23 cellular contexts compared by ENCODE assay signal in the genomic region with DNA sequence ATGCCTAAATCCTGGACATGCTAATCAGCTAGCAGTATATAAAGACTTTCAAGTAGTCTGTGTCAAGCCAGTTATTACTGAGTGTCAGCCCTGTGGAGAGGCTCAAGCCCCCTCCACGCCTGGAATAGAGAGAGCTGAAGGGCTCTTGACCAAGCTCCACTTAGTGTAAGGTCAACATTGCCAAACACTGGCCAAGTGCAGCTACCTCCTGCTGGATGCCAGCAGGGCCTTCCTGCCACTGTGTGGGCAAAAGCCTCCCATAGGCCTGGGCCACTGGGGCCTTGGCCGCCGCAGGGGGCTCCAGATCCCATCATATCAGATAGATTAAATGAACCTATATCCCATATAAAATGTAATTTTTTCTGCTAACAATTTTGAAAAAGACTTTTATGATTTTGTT.
DNase-seq lines count a peak whose midpoint lies in the region; TF ChIP-seq lines count a peak whose summit lies in the region.
"Had no signal": no experiment of that assay in that cellular context is flagged by ENCODE, and none has a peak within 500 bp of the region (broad histone marks: within the 10 kb centered on the region; RNA-seq: fewer than 3 reads in every experiment).

No MANE protein-coding gene starts in this region.

- H3K36me3 Mint-ChIP-seq in activated T-helper 2 cell treated with anti-CD3 and anti-CD28 coated beads, Interferon-gamma antibody, Interleukin-2, Interleukin-4, amounts not matched to agents 10 μg/mL and 5 μg/mL and 100 μg/mL, durations not matched to agents 14 hours and 24 hours and 36 hours (ENCODE audit: low read depth), result peaks cover 20% of the 10 kb centered on the region

- H3K9ac ChIP-seq in smooth muscle cell (ENCODE audit: low read depth), result no peak overlapping the region

- H3K4me1 ChIP-seq in smooth muscle cell (ENCODE audit: low read depth) (peaks cover 13% of the 10 kb centered on the region), ovary (ENCODE audit: insufficient read depth) (peaks cover 2% of the 10 kb centered on the region)
- H3K4me1 ChIP-seq: Peyer's patch had no signal

- H3K27ac Mint-ChIP-seq in activated T-helper 2 cell treated with anti-CD3 and anti-CD28 coated beads, Interferon-gamma antibody, Interleukin-2, Interleukin-4, amounts not matched to agents 10 μg/mL and 5 μg/mL and 100 μg/mL, durations not matched to agents 14 hours and 24 hours and 36 hours, result no peak overlapping the region
- H3K27ac Mint-ChIP-seq: activated naive CD4-positive, alpha-beta T cell treated with anti-CD3 and anti-CD28 coated beads, Interleukin-2, amount 50 U/mL, for 72 hours; activated T-helper 1 cell treated with anti-CD3 and anti-CD28 coated beads, Interleukin-12 subunit alpha, Interleukin-12 subunit beta, Interleukin-2, Interleukin-4 antibody, amounts not matched to agents 30 ng/mL and 10 ng/mL and 1 ng/mL, durations not matched to agents 14 hours and 24 hours and 36 hours had no signal

- H3K4me1 Mint-ChIP-seq in activated T-helper 2 cell treated with anti-CD3 and anti-CD28 coated beads, Interferon-gamma antibody, Interleukin-2, Interleukin-4, amounts not matched to agents 10 μg/mL and 5 μg/mL and 100 μg/mL, durations not matched to agents 14 hours and 24 hours and 36 hours (ENCODE audit: low read depth), result peaks cover 38% of the 10 kb centered on the region

- H3K9me3 Mint-ChIP-seq in activated T-helper 2 cell treated with anti-CD3 and anti-CD28 coated beads, Interferon-gamma antibody, Interleukin-2, Interleukin-4, amounts not matched to agents 10 μg/mL and 5 μg/mL and 100 μg/mL, durations not matched to agents 14 hours and 24 hours and 36 hours, result no peaks in the 10 kb centered on the region
- H3K9me3 Mint-ChIP-seq: activated naive CD4-positive, alpha-beta T cell treated with anti-CD3 and anti-CD28 coated beads, Interleukin-2, amount 50 U/mL, for 72 hours; activated T-helper 1 cell treated with anti-CD3 and anti-CD28 coated beads, Interleukin-12 subunit alpha, Interleukin-12 subunit beta, Interleukin-2, Interleukin-4 antibody, amounts not matched to agents 30 ng/mL and 10 ng/mL and 1 ng/mL, durations not matched to agents 14 hours and 24 hours and 36 hours; nephron had no signal

- no peaks in the 10 kb centered on the region for H3F3A ChIP-seq in smooth muscle cell (ENCODE audit: low read depth)

- peak; percentile 2 to 77 (median 6) for DNase-seq in NCI-H1417 (lab: John Stamatoyannopoulos, UW)
- no peak for DNase-seq in NCI-H1417 treated with DMSO at 0.1 percent for 48 hours (lab: John Stamatoyannopoulos, UW)
- peak; percentile 66 for DNase-seq in NCI-H345 (lab: John Stamatoyannopoulos, UW)
- DNase-seq in cardiac septum (ENCODE audit: low spot score), result peak; percentile 78
- DNase-seq in smooth muscle cell (lab: John Stamatoyannopoulos, UW; ENCODE audit: unreplicated experiment), result no peak
- no peak for DNase-seq in activated T-helper 2 cell treated with anti-CD3 and anti-CD28 coated beads, Interferon-gamma antibody, Interleukin-2, Interleukin-4, amounts not matched to agents 10 μg/mL and 5 μg/mL and 100 μg/mL, durations not matched to agents 14 hours and 24 hours and 36 hours (ENCODE audit: low spot score)
- DNase-seq in nucleus accumbens (lab: John Stamatoyannopoulos, UW), result no peak
- no peak for DNase-seq in ovary
- DNase-seq: activated CD4-positive, alpha-beta T cell treated with anti-CD3 and anti-CD28 coated beads, Interleukin-2, amount 10 ng/mL, durations not matched to agents 24 days and 14 days; aorta; central memory CD4-positive, alpha-beta T cell; dermis blood vessel endothelial cell; glutamatergic neuron; Kasumi-1; NCI-H1048; NCI-H2171 treated with DMSO at 0.1 percent for 48 hours; Peyer's patch; stimulated activated CD4-positive, alpha-beta T cell treated with anti-CD3 and anti-CD28 coated beads, Interleukin-1b, Interleukin-23, amount 100 ng/mL, for 48 hours; stimulated activated naive CD4-positive, alpha-beta T cell had no signal

- H3K79me2 ChIP-seq in smooth muscle cell (ENCODE audit: low read depth), result no peaks in the 10 kb centered on the region

- no peaks in the 10 kb centered on the region for H3K9me3 ChIP-seq in smooth muscle cell (replicated peaks; ENCODE audit: low read depth)
- H3K9me3 ChIP-seq in ovary, result no peaks in the 10 kb centered on the region
- H3K9me3 ChIP-seq: Peyer's patch, tibial nerve had no signal

- no peaks in the 10 kb centered on the region for H3K27me3 Mint-ChIP-seq in activated T-helper 2 cell treated with anti-CD3 and anti-CD28 coated beads, Interferon-gamma antibody, Interleukin-2, Interleukin-4, amounts not matched to agents 10 μg/mL and 5 μg/mL and 100 μg/mL, durations not matched to agents 14 hours and 24 hours and 36 hours (ENCODE audit: low read depth)

- H3K4me2 ChIP-seq in smooth muscle cell, result no peak overlapping the region

- TF ChIP-seq CTCF in smooth muscle cell (IDR thresholded peaks at IDR 0.05; ENCODE audit: borderline replicate concordance, insufficient read depth, poor library complexity, severe bottlenecking) (no peak), ovary (IDR thresholded peaks at IDR 0.05) (no peak)

- no peaks in the 10 kb centered on the region for H3K36me3 ChIP-seq in smooth muscle cell (ENCODE audit: low read depth)
- no peaks in the 10 kb centered on the region for H3K36me3 ChIP-seq in ovary
- H3K36me3 ChIP-seq: Peyer's patch had no signal

- peak overlapping the region; percentile 29 for H3K27ac ChIP-seq in smooth muscle cell (ENCODE audit: low read depth)
- no peak overlapping the region for H3K27ac ChIP-seq in ovary
- H3K27ac ChIP-seq: Peyer's patch, tibial nerve had no signal

- 86% methylated on average over 3 of the region's 3 CpGs for WGBS in smooth muscle cell (ENCODE audit: low lambda C conversion rate)
- 93 to 98% (median 93%) methylated on average over 3 of the region's 3 CpGs for WGBS in ovary, 3 donors

- no peak for TF ChIP-seq POLR2A in ovary (IDR thresholded peaks at IDR 0.05)

- H3K4me3 ChIP-seq in smooth muscle cell (no peak overlapping the region), ovary (no peak overlapping the region)
- H3K4me3 ChIP-seq: Peyer's patch, tibial nerve had no signal

- no peaks in the 10 kb centered on the region for H4K20me1 ChIP-seq in smooth muscle cell (ENCODE audit: low read depth)

- no peak overlapping the region for H2AFZ ChIP-seq in smooth muscle cell (ENCODE audit: low read depth)

- intact Hi-C loops in cardiac septum (cut with DNase I), result no loop called here
- intact Hi-C loops in activated T-helper 2 cell treated with anti-CD3 and anti-CD28 coated beads, Interferon-gamma antibody, Interleukin-2, Interleukin-4, amounts not matched to agents 10 μg/mL and 5 μg/mL and 100 μg/mL, durations not matched to agents 14 hours and 24 hours and 36 hours (cut with micrococcal nuclease), result no loop called here
- intact Hi-C loops in ovary (cut with DNase I), result no loop called here

- no peak for TF ChIP-seq EP300 in ovary (IDR thresholded peaks at IDR 0.05)

- no peak overlapping the region for H3K4me3 Mint-ChIP-seq in activated T-helper 2 cell treated with anti-CD3 and anti-CD28 coated beads, Interferon-gamma antibody, Interleukin-2, Interleukin-4, amounts not matched to agents 10 μg/mL and 5 μg/mL and 100 μg/mL, durations not matched to agents 14 hours and 24 hours and 36 hours (ENCODE audit: low read depth)
- H3K4me3 Mint-ChIP-seq: activated CD4-positive, alpha-beta T cell treated with anti-CD3 and anti-CD28 coated beads, Interleukin-2, amount 10 ng/mL, durations not matched to agents 24 days and 14 days; activated T-helper 1 cell treated with anti-CD3 and anti-CD28 coated beads, Interleukin-12 subunit alpha, Interleukin-12 subunit beta, Interleukin-2, Interleukin-4 antibody, amounts not matched to agents 30 ng/mL and 10 ng/mL and 1 ng/mL, durations not matched to agents 14 hours and 24 hours and 36 hours; nephron had no signal

- no peaks in the 10 kb centered on the region for H3K27me3 ChIP-seq in smooth muscle cell (ENCODE audit: low read depth)
- H3K27me3 ChIP-seq in ovary, result no peaks in the 10 kb centered on the region
- H3K27me3 ChIP-seq: Peyer's patch, tibial nerve had no signal

Comparison
In these comparisons a context has a peak if more than half of its experiments do, and no peak if none do; other contexts are left out.
1. DNase-seq: peak in NCI-H1417 (3 of 3), NCI-H345 (single experiment) and cardiac septum (single experiment); none in NCI-H1417 treated with DMSO at 0.1 percent for 48 hours (single experiment), smooth muscle cell (single experiment), activated T-helper 2 cell treated with anti-CD3 and anti-CD28 coated beads, Interferon-gamma antibody, Interleukin-2, Interleukin-4, amounts not matched to agents 10 μg/mL and 5 μg/mL and 100 μg/mL, durations not matched to agents 14 hours and 24 hours and 36 hours (single experiment), nucleus accumbens (0 of 56) and ovary (0 of 5).